1 cellular context compared by ENCODE assay signal in the genomic region with DNA sequence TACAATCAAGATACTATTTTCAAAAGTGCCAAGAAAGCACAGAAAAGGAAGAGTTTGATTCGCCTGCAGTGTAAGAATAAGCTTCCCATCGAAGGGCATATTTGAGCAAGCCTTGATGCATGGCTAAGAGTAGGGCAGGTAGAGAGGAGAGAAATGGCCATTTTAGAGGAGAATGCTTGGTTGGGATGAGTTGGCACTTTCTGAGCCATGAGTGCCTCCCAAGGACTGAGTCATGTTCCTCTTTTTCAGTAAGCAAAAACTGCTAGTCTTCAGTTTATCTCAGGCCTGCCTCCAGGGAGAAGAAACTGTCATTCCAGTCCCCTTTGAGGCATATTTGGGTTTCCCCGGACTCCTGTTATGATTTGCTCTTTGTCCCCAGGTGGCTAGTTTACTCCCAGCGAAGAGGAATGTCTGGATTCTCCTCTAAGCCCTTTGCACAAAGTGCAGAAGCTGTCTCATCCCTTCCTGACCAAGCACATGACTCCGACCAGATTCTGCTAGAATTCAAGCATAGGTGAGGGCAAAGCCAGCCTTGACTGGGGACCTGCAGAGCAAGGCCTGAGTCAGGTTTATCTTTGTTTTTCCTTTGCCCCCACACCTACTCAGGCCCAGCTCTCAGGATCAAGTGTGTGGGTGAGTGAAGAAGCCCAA.
A peak's percentile ranks its signal among the peaks of the same experiment; 100 is the strongest.
TF ChIP-seq lines count a peak whose summit lies in the region.

No MANE protein-coding gene starts in this region.

TF ChIP-seq in A549, 52 proteins besides CTCF, POLR2A, EP300 and RAD21 (continued from another document):
- TF ChIP-seq MYC (IDR thresholded peaks at IDR 0.05; ENCODE audit: borderline replicate concordance, low read length) (no peak), NPAS2 (CRISPR knock-in tag; IDR thresholded peaks at IDR 0.05; ENCODE audit: borderline replicate concordance) (no peak), ESRRA (IDR thresholded peaks at IDR 0.05; ENCODE audit: borderline replicate concordance, low read length) (no peak), KDM5A (IDR thresholded peaks at IDR 0.05) (no peak), CBX8 (IDR thresholded peaks at IDR 0.05) (no peak), CHD4 (IDR thresholded peaks at IDR 0.05; ENCODE audit: borderline replicate concordance) (no peak), EHMT2 (IDR thresholded peaks at IDR 0.05; ENCODE audit: low read depth) (no peak), SMC3 (IDR thresholded peaks at IDR 0.05) (no peak), HOXB13 (CRISPR knock-in tag; IDR thresholded peaks at IDR 0.05; ENCODE audit: low read depth) (peak; percentile 70; the same call in 1 of the 2 replicates), CEBPB (IDR thresholded peaks at IDR 0.05) (no peak), PBX3 (IDR thresholded peaks at IDR 0.05) (no peak), HOXB5 (CRISPR knock-in tag; IDR thresholded peaks at IDR 0.05) (peak; percentile 67; the same call in 1 of the 2 replicates), ATOH8 (CRISPR knock-in tag; IDR thresholded peaks at IDR 0.05; ENCODE audit: low read depth) (peak; percentile 72; the same call in 1 of the 2 replicates), POLR2AphosphoS2 (conservative IDR thresholded peaks at IDR 0.05; ENCODE audit: low read length) (no peak), ZFP36 (IDR thresholded peaks at IDR 0.05; ENCODE audit: borderline replicate concordance, partially characterized antibody) (no peak), RARB (CRISPR knock-in tag; IDR thresholded peaks at IDR 0.05) (no peak; the same call in 1 of the 2 replicates), MAFK (IDR thresholded peaks at IDR 0.05; ENCODE audit: partially characterized antibody) (peak; percentile 99), NR3C1 (IDR thresholded peaks at IDR 0.05) (no peak), USF2 (IDR thresholded peaks at IDR 0.05) (no peak)
